2 cellular contexts compared by ENCODE assay signal in the genomic region with DNA sequence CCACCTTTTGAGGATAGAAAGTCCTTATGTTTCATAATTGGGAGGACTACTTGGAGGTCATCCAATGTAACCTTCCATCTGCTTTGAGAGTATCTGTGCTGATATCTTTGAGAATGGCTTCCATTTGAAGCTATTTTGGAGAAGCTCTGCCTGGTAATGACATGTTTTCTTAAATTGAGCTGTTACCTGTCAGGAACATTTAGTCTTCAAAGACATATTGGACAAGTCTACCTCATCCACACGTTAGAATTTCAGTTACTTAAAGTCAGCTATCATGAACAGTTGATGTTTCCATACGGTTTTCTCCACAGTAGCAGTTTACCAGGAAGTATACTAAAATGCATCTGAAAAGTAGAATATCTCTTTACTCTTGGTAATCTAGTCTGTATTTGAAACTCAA.
TF ChIP-seq lines count a peak whose summit lies in the region.

No MANE protein-coding gene starts in this region.

TF ChIP-seq in K562, 482 proteins besides CTCF, POLR2A, EP300 and RAD21:
- TF ChIP-seq ZNF253 (CRISPR knock-in tag; conservative IDR thresholded peaks at IDR 0.05) (no peak), ZNF77 (CRISPR knock-in tag; IDR thresholded peaks at IDR 0.05) (no peak)
- TF ChIP-seq, protein P1, sequence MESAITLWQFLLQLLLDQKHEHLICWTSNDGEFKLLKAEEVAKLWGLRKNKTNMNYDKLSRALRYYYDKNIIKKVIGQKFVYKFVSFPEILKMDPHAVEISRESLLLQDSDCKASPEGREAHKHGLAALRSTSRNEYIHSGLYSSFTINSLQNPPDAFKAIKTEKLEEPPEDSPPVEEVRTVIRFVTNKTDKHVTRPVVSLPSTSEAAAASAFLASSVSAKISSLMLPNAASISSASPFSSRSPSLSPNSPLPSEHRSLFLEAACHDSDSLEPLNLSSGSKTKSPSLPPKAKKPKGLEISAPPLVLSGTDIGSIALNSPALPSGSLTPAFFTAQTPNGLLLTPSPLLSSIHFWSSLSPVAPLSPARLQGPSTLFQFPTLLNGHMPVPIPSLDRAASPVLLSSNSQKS (CRISPR knock-in tag; IDR thresholded peaks at IDR 0.05): no peak
- TF ChIP-seq, protein P2, sequence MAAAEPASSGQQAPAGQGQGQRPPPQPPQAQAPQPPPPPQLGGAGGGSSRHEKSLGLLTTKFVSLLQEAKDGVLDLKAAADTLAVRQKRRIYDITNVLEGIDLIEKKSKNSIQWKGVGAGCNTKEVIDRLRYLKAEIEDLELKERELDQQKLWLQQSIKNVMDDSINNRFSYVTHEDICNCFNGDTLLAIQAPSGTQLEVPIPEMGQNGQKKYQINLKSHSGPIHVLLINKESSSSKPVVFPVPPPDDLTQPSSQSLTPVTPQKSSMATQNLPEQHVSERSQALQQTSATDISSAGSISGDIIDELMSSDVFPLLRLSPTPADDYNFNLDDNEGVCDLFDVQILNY (CRISPR knock-in tag; IDR thresholded peaks at IDR 0.05): no peak

TF ChIP-seq in neural cell, 6 proteins besides CTCF, POLR2A, EP300 and RAD21:
- no peak for TF ChIP-seq SMC3 (conservative IDR thresholded peaks at IDR 0.05; ENCODE audit: poor library complexity)
- TF ChIP-seq POLR2AphosphoS5 (IDR thresholded peaks at IDR 0.05): peak; percentile 90
